ENCODE assay signal across 13 cellular contexts in the genomic region with DNA sequence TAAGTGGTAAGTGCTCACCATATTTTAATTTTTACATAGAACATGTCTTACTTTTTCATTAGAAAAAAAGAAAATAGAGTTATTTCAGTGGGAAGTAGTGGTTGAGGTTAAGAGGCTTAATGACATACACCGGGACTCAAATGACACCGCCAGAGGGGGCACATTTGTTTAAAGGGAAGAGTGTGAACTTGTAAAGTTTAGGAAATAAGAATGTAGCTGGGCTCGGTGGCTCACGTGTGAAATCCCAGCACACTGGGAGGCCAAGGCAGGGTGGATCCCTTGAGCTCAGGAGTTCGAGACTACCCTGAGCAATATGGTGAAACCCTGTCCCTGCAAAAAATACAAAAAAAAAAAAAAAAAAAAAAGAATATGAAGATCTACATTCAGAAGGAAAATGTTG. TPM values are rescaled to one million over a fixed set of nuclear protein-coding genes. Genes with fewer than 3 reads are reported as not detected.
A peak's percentile ranks its signal among the peaks of the same experiment; 100 is the strongest.
DNase-seq lines count a peak whose midpoint lies in the region; ATAC-seq and TF ChIP-seq lines count a peak whose summit lies in the region.
"Had no signal": no experiment of that assay in that cellular context is flagged by ENCODE, and none has a peak within 500 bp of the region (broad histone marks: within the 10 kb centered on the region; RNA-seq: fewer than 3 reads in every experiment).

No MANE protein-coding gene starts in this region.

- POLR2A ChIA-PET in CD4-positive, alpha-beta T cell (lab: Charles Lee), result interaction anchor here (0.6 to 5.2 kb wide), 14 partner anchors 10 to 242 kb away, joined by 3 to 31 read pairs (median 5); a partner anchor contains a TSS
- POLR2A ChIA-PET in activated CD8-positive, alpha-beta T cell treated with anti-CD3 and anti-CD28 coated beads for 36 hours (lab: Charles Lee), result interaction anchor here (0.8 to 2.1 kb wide), 7 partner anchors 10 to 44 kb away, joined by 3 to 9 read pairs (median 4); no protein-coding TSS in a partner anchor

- DNase-seq in CD4-positive, alpha-beta T cell, result no peak
- DNase-seq in H9, result no peak
- DNase-seq in activated CD8-positive, alpha-beta T cell treated with anti-CD3 and anti-CD28 coated beads for 36 hours, result no peak
- no peak for DNase-seq in naive B cell
- no peak for DNase-seq in CD1c-positive myeloid dendritic cell (ENCODE audit: extremely low spot score)
- no peak for DNase-seq in GF-D8 (lab: John Stamatoyannopoulos, UW)
- DNase-seq: amygdala; midbrain; SHP77; stimulated activated naive CD4-positive, alpha-beta T cell; uterus had no signal

- no peak overlapping the region for H3K14ac ChIP-seq in H9 (ENCODE audit: insufficient read depth, low read length)

- H3K36me3 Mint-ChIP-seq in CD4-positive, alpha-beta T cell (ENCODE audit: low read depth), result peaks cover 40% of the 10 kb centered on the region
- H3K36me3 Mint-ChIP-seq in H9 (ENCODE audit: insufficient read depth in 1 of 3, low read depth in 3 of 3) (peaks cover 0 to 6% (median 3%) of the 10 kb centered on the region in 3 experiments; a peak in 4 of 7 replicates), naive B cell (no peaks in the 10 kb centered on the region)
- peaks cover 48% of the 10 kb centered on the region for H3K36me3 Mint-ChIP-seq in activated CD8-positive, alpha-beta T cell treated with anti-CD3 and anti-CD28 coated beads for 36 hours (ENCODE audit: low read depth)

- no peak overlapping the region for H3K23ac ChIP-seq in H9 (ENCODE audit: insufficient read length, low read depth, low read length)

- H3K27ac Mint-ChIP-seq in CD4-positive, alpha-beta T cell, result peak overlapping the region; percentile 95
- H3K27ac Mint-ChIP-seq in H9, result no peak overlapping the region; a peak in 1 of 7 replicates
- H3K27ac Mint-ChIP-seq in activated CD8-positive, alpha-beta T cell treated with anti-CD3 and anti-CD28 coated beads for 36 hours, result peak overlapping the region; percentile 81
- H3K27ac Mint-ChIP-seq in naive B cell, result peak overlapping the region in 5 of 6 donors; percentile 69 to 97 (median 94)

- no peak overlapping the region for H4K91ac ChIP-seq in H9 (ENCODE audit: insufficient read length, low read depth, low read length)

- no peaks in the 10 kb centered on the region for H3K27me3 Mint-ChIP-seq in CD4-positive, alpha-beta T cell
- H3K27me3 Mint-ChIP-seq in H9 (ENCODE audit: low read depth) (no peaks in the 10 kb centered on the region), naive B cell (no peaks in the 10 kb centered on the region)
- no peaks in the 10 kb centered on the region for H3K27me3 Mint-ChIP-seq in activated CD8-positive, alpha-beta T cell treated with anti-CD3 and anti-CD28 coated beads for 36 hours

- H3K9ac ChIP-seq in H9 (ENCODE audit: extremely low read depth, insufficient read length, low read length), result no peak overlapping the region

- H3K4me1 Mint-ChIP-seq in CD4-positive, alpha-beta T cell (ENCODE audit: low read depth), result peaks cover 94% of the 10 kb centered on the region
- peaks cover 2 to 8% of the 10 kb centered on the region in 2 experiments; a peak in 1 of 4 replicates for H3K4me1 Mint-ChIP-seq in H9
- peaks cover 93% of the 10 kb centered on the region for H3K4me1 Mint-ChIP-seq in activated CD8-positive, alpha-beta T cell treated with anti-CD3 and anti-CD28 coated beads for 36 hours (ENCODE audit: low read depth)
- H3K4me1 Mint-ChIP-seq in naive B cell, result peaks cover 60 to 93% (median 83%) of the 10 kb centered on the region in 3 donors

- no peak overlapping the region for H2BK5ac ChIP-seq in H9 (ENCODE audit: insufficient read length, low read length)

- H3K18ac ChIP-seq in H9 (ENCODE audit: insufficient read length, low read depth, low read length), result no peak overlapping the region

- no peak overlapping the region for H2AFZ ChIP-seq in H9 (ENCODE audit: low read length)

- no peak overlapping the region for H3K4ac ChIP-seq in H9 (ENCODE audit: low read depth, low read length)

- no peaks in the 10 kb centered on the region for H3K9me3 Mint-ChIP-seq in CD4-positive, alpha-beta T cell
- H3K9me3 Mint-ChIP-seq in H9 (no peaks in the 10 kb centered on the region), naive B cell (no peaks in the 10 kb centered on the region)
- H3K9me3 Mint-ChIP-seq in activated CD8-positive, alpha-beta T cell treated with anti-CD3 and anti-CD28 coated beads for 36 hours, result peaks cover 3% of the 10 kb centered on the region

- no peak for TF ChIP-seq CTCF in CD4-positive, alpha-beta T cell (IDR thresholded peaks at IDR 0.05)
- peak; percentile 46 for TF ChIP-seq CTCF in H9 (conservative IDR thresholded peaks at IDR 0.05)
- no peak for TF ChIP-seq CTCF in activated CD8-positive, alpha-beta T cell treated with anti-CD3 and anti-CD28 coated beads for 36 hours (IDR thresholded peaks at IDR 0.05)

- no peak overlapping the region for H2BK12ac ChIP-seq in H9 (ENCODE audit: insufficient read length, low read depth, low read length)

- no peaks in the 10 kb centered on the region for H3K27me3 ChIP-seq in CD4-positive, alpha-beta T cell (ENCODE audit: control insufficient read depth, insufficient read depth, low read length)
- H3K27me3 ChIP-seq in H9 (ENCODE audit: insufficient read depth, low read length), result no peaks in the 10 kb centered on the region
- H3K27me3 ChIP-seq: uterus had no signal

- H4K5ac ChIP-seq in H9 (ENCODE audit: insufficient read length, low read depth, low read length), result no peak overlapping the region

- H3K23me2 ChIP-seq in H9 (ENCODE audit: insufficient read length, low read depth, low read length, poor library complexity, severe bottlenecking), result no peaks in the 10 kb centered on the region

- H3K79me1 ChIP-seq in H9 (ENCODE audit: insufficient read depth, low read depth, low read length, poor library complexity, severe bottlenecking), result no peaks in the 10 kb centered on the region

- CTCF ChIA-PET in CD4-positive, alpha-beta T cell (lab: Charles Lee), result interaction anchor here (0.7 to 1.9 kb wide), 7 partner anchors 8 to 324 kb away, joined by 3 to 7 read pairs (median 5); a partner anchor contains a TSS
- CTCF ChIA-PET in activated CD8-positive, alpha-beta T cell treated with anti-CD3 and anti-CD28 coated beads for 36 hours (lab: Charles Lee), result interaction anchor here (1.0 to 7.1 kb wide), 13 partner anchors 9 to 325 kb away, joined by 3 to 92 read pairs (median 4); a partner anchor contains a TSS

- no peak for ATAC-seq in CD4-positive, alpha-beta T cell (ENCODE audit: poor library complexity)
- ATAC-seq in activated CD8-positive, alpha-beta T cell treated with anti-CD3 and anti-CD28 coated beads for 36 hours, result no peak
- ATAC-seq in naive B cell (ENCODE audit: low read depth in 2 of 2) (no peak), GM21515 (IDR thresholded peaks at IDR 0.05; ENCODE audit: unreplicated experiment) (no peak)

- H3K27ac ChIP-seq in CD4-positive, alpha-beta T cell (ENCODE audit: low read depth, low read length), result no peak overlapping the region
- H3K27ac ChIP-seq in H9 (ENCODE audit: insufficient read length, low read depth, low read length), result no peak overlapping the region
- H3K27ac ChIP-seq: C4-2B, uterus had no signal

- intact Hi-C loops in CD4-positive, alpha-beta T cell (cut with DNase I, micrococcal nuclease), result no loop called here
- intact Hi-C loops in activated CD8-positive, alpha-beta T cell treated with anti-CD3 and anti-CD28 coated beads for 36 hours (cut with micrococcal nuclease), result no loop called here

- H4K20me1 ChIP-seq in H9 (ENCODE audit: control insufficient read depth, insufficient read depth, insufficient read length), result no peaks in the 10 kb centered on the region

- H3K79me2 ChIP-seq in H9 (ENCODE audit: insufficient read depth, low read length), result no peaks in the 10 kb centered on the region

- H2BK20ac ChIP-seq in H9 (ENCODE audit: low read depth, low read length, poor library complexity, severe bottlenecking), result no peak overlapping the region

- no peaks in the 10 kb centered on the region for H3K9me3 ChIP-seq in CD4-positive, alpha-beta T cell (ENCODE audit: control insufficient read depth, low read length)
- no peaks in the 10 kb centered on the region for H3K9me3 ChIP-seq in H9 (ENCODE audit: control insufficient read depth, low read depth, low read length)
- H3K9me3 ChIP-seq: uterus had no signal

- H2AK5ac ChIP-seq in H9 (ENCODE audit: insufficient read length, low read length), result no peak overlapping the region

- WGBS in H9 (ENCODE audit: extremely low coverage, insufficient read length, low lambda C conversion rate), result no CpG with 5 or more reads among the region's 5 CpGs

- no peak overlapping the region for H4K8ac ChIP-seq in H9 (replicated peaks; ENCODE audit: insufficient read length, low read depth, low read length)

- H3T11ph ChIP-seq in H9 (ENCODE audit: low read length), result no peak overlapping the region

- no peak overlapping the region for H3K4me2 ChIP-seq in H9 (ENCODE audit: insufficient read depth, insufficient read length, low read length)

- no peak overlapping the region for H3K56ac ChIP-seq in H9 (ENCODE audit: insufficient read length, low read depth, low read length)

- H2BK15ac ChIP-seq in H9 (ENCODE audit: low read depth, low read length), result no peak overlapping the region

- H3K4me3 Mint-ChIP-seq in CD4-positive, alpha-beta T cell, result peak overlapping the region; percentile 61
- H3K4me3 Mint-ChIP-seq in H9 (no peak overlapping the region), naive B cell (peak overlapping the region in 3 of 8 donors; percentile 20 to 44 (median 37))
- no peak overlapping the region for H3K4me3 Mint-ChIP-seq in activated CD8-positive, alpha-beta T cell treated with anti-CD3 and anti-CD28 coated beads for 36 hours

- no peak overlapping the region for H2BK120ac ChIP-seq in H9 (ENCODE audit: low read depth, low read length, poor library complexity, severe bottlenecking)

- H3K4me1 ChIP-seq in H9 (ENCODE audit: insufficient read depth, low read length), result no peaks in the 10 kb centered on the region
- H3K4me1 ChIP-seq: uterus had no signal

RNA-seq across cellular contexts. Expression of a gene that starts 43.4 kb away (rescaled TPM):
- total RNA-seq in CD4-positive, alpha-beta T cell, result 100 to 1,000 TPM; 106 to 114 TPM
- 7.3 and 8.1 TPM in 2 replicates for total RNA-seq in H9 (2021)
- total RNA-seq in activated CD8-positive, alpha-beta T cell treated with anti-CD3 and anti-CD28 coated beads for 36 hours, result 100 to 1,000 TPM; 135 to 141 TPM
- 100 to 1,000 TPM; 224 to 432 (median 315) TPM for polyA plus RNA-seq in naive B cell (ENCODE audit: low read depth in 6 of 6)

Comparison
In these comparisons a context has a peak if more than half of its experiments do, and no peak if none do; other contexts are left out.
1. H3K27ac Mint-ChIP-seq: peak in CD4-positive, alpha-beta T cell (single experiment), activated CD8-positive, alpha-beta T cell treated with anti-CD3 and anti-CD28 coated beads for 36 hours (single experiment) and naive B cell (5 of 6); none in H9 (0 of 3).
2. RNA of a gene that starts 43.4 kb away (total RNA-seq): 135 to 141 TPM in activated CD8-positive, alpha-beta T cell treated with anti-CD3 and anti-CD28 coated beads for 36 hours and 106 to 114 TPM in CD4-positive, alpha-beta T cell; 7.3 to 8.1 TPM in H9; every median in the first group is over 10 times any median in the second.